In genomic region chr4:87499415-87500106, GRCh38 we compare ENCODE assay signal across 10 cellular contexts. TPM values are rescaled to one million over a fixed set of nuclear protein-coding genes. Genes with fewer than 3 reads are reported as not detected.
DNase-seq lines count a peak whose midpoint lies in the region; ATAC-seq, FAIRE-seq and TF ChIP-seq lines count a peak whose summit lies in the region.
"Had no signal": no experiment of that assay in that cellular context is flagged by ENCODE, and none has a peak within 500 bp of the region (broad histone marks: within the 10 kb centered on the region; RNA-seq: fewer than 3 reads in every experiment).

No MANE protein-coding gene starts in this region.

- H3K9me3 Mint-ChIP-seq in CD14-positive monocyte = peaks cover 0 to 1% (median 0%) of the 10 kb centered on the region in 7 donors

- intact Hi-C loops in esophagus muscularis mucosa (cut with DNase I) = no loop called here
- intact Hi-C loops in CD14-positive monocyte (cut with micrococcal nuclease) = no loop called here

- peaks cover 46 to 80% (median 76%) of the 10 kb centered on the region in 4 donors for H3K4me1 ChIP-seq in esophagus muscularis mucosa

- TF ChIP-seq CTCF in esophagus muscularis mucosa (IDR thresholded peaks at IDR 0.05) = no peak
- no peak for TF ChIP-seq CTCF in CD14-positive monocyte (IDR thresholded peaks at IDR 0.05)

- peaks cover 3% of the 10 kb centered on the region for H3K4me1 Mint-ChIP-seq in CD14-positive monocyte

- no peak overlapping the region for H3K4me3 ChIP-seq in esophagus muscularis mucosa
- H3K4me3 ChIP-seq: K562 had no signal

- no peak overlapping the region for H3K4me3 Mint-ChIP-seq in CD14-positive monocyte

- H3K27ac Mint-ChIP-seq in CD14-positive monocyte = no peak overlapping the region

- H3K27ac ChIP-seq in esophagus muscularis mucosa (replicated peaks in 1 of 4) = peak overlapping the region; percentile 54 to 78 (median 72)

- H3K27me3 ChIP-seq in esophagus muscularis mucosa = no peaks in the 10 kb centered on the region

- peaks cover 7 to 55% (median 41%) of the 10 kb centered on the region in 4 donors for H3K36me3 ChIP-seq in esophagus muscularis mucosa

- WGBS in esophagus muscularis mucosa = 56% methylated on average over 7 of the region's 7 CpGs

- H3K9me3 ChIP-seq in esophagus muscularis mucosa = no peaks in the 10 kb centered on the region

- peak; percentile 9 for FAIRE-seq in GM18507 (lab: Jason Lieb, UNC)
- FAIRE-seq: K562 had no signal

- TF ChIP-seq EP300 in esophagus muscularis mucosa (IDR thresholded peaks at IDR 0.05) = no peak

- TF ChIP-seq POLR2A in esophagus muscularis mucosa (IDR thresholded peaks at IDR 0.05; ENCODE audit: low read depth) = no peak

- no peak for DNase-seq in GM18507 (ENCODE audit: extremely low spot score, insufficient read length, low read depth)
- DNase-seq in esophagus muscularis mucosa (ENCODE audit: extremely low spot score) = no peak
- DNase-seq in HK-2 (ENCODE audit: unreplicated experiment) = no peak
- DNase-seq in T1000 (lab: John Stamatoyannopoulos, UW) = no peak
- DNase-seq in NCI-H345 treated with DMSO at 0.1 percent for 48 hours (lab: John Stamatoyannopoulos, UW; ENCODE audit: unreplicated experiment) = no peak
- no peak for DNase-seq in CD14-positive monocyte (ENCODE audit: low spot score)
- DNase-seq: OCI-M1 had no signal

- H3K27me3 Mint-ChIP-seq in CD14-positive monocyte (ENCODE audit: low read depth in 3 of 3) = peaks cover 2 to 6% (median 4%) of the 10 kb centered on the region in 3 donors

- ATAC-seq in GM19463 (IDR thresholded peaks at IDR 0.05; ENCODE audit: unreplicated experiment) (peak; percentile 76), HG03066 (IDR thresholded peaks at IDR 0.05; ENCODE audit: low read depth, unreplicated experiment) (peak; percentile 65)
- ATAC-seq: K562 had no signal

- no peaks in the 10 kb centered on the region for H3K36me3 Mint-ChIP-seq in CD14-positive monocyte

RNA-seq across cellular contexts. Expression of gene SPARCL1, which starts 29.6 kb away (rescaled TPM):
- 1,000 to 10,000 TPM; 1,380 to 2,231 (median 1,856) TPM for total RNA-seq in esophagus muscularis mucosa
- polyA plus RNA-seq in CD14-positive monocyte = not detected
